In genomic region chr10:33365871-33366411, GRCh38 we compare ENCODE assay signal across 1 cellular context.
TF ChIP-seq lines count a peak whose summit lies in the region.

No MANE protein-coding gene starts in this region.

TF ChIP-seq in HEK293, 187 proteins besides CTCF, POLR2A, EP300 and RAD21 (continued from another document):
- TF ChIP-seq PRDM6 (tag by site-specific recombination; IDR thresholded peaks at IDR 0.05) (no peak), KLF1 (tag by site-specific recombination; IDR thresholded peaks at IDR 0.05) (no peak), KLF10 (tag by site-specific recombination; IDR thresholded peaks at IDR 0.05) (no peak), ZNF785 (tag by site-specific recombination; IDR thresholded peaks at IDR 0.05) (no peak), SETDB1 (IDR thresholded peaks at IDR 0.05; ENCODE audit: insufficient read length, low read length) (peak; percentile 96), ZNF626 (tag by site-specific recombination; IDR thresholded peaks at IDR 0.05) (0 out of 2 replicates have a peak, but pooled peaks have one; percentile 11), ZNF394 (tag by site-specific recombination; IDR thresholded peaks at IDR 0.05; ENCODE audit: borderline replicate concordance) (no peak), ZNF670 (tag by site-specific recombination; IDR thresholded peaks at IDR 0.05; ENCODE audit: low read depth) (no peak), GLI2 (tag by site-specific recombination; IDR thresholded peaks at IDR 0.05; ENCODE audit: borderline replicate concordance, low read depth) (no peak), ZNF558 (tag by site-specific recombination; IDR thresholded peaks at IDR 0.05) (no peak), ZNF549 (tag by site-specific recombination; IDR thresholded peaks at IDR 0.05) (peak; percentile 46; the same call in 1 of the 2 replicates), KLF7 (tag by site-specific recombination; IDR thresholded peaks at IDR 0.05; ENCODE audit: borderline replicate concordance) (no peak), ZFP41 (tag by site-specific recombination; IDR thresholded peaks at IDR 0.05; ENCODE audit: borderline replicate concordance) (no peak), GLIS2 (tag by site-specific recombination; IDR thresholded peaks at IDR 0.05) (no peak), ZNF169 (tag by site-specific recombination; IDR thresholded peaks at IDR 0.05) (no peak), ZNF548 (tag by site-specific recombination; IDR thresholded peaks at IDR 0.05) (no peak), ZNF274 (IDR thresholded peaks at IDR 0.05; ENCODE audit: low read length) (no peak), ZNF274 (tag by site-specific recombination; IDR thresholded peaks at IDR 0.05; ENCODE audit: borderline replicate concordance) (no peak), MYNN (tag by site-specific recombination; IDR thresholded peaks at IDR 0.05; ENCODE audit: borderline replicate concordance) (no peak), ZNF692 (tag by site-specific recombination; IDR thresholded peaks at IDR 0.05) (0 out of 2 replicates have a peak, but pooled peaks have one; percentile 17), EGR2 (tag by site-specific recombination; IDR thresholded peaks at IDR 0.05; ENCODE audit: low read depth) (no peak), ZNF211 (tag by site-specific recombination; IDR thresholded peaks at IDR 0.05; ENCODE audit: low read depth) (no peak), ZNF112 (tag by site-specific recombination; IDR thresholded peaks at IDR 0.05) (no peak)
- TF ChIP-seq, protein P1, sequence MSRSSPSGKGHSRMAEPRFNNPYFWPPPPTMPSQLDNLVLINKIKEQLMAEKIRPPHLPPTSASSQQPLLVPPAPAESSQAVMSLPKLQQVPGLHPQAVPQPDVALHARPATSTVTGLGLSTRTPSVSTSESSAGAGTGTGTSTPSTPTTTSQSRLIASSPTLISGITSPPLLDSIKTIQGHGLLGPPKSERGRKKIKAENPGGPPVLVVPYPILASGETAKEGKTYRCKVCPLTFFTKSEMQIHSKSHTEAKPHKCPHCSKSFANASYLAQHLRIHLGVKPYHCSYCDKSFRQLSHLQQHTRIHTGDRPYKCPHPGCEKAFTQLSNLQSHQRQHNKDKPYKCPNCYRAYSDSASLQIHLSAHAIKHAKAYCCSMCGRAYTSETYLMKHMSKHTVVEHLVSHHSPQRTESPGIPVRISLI (tag by site-specific recombination; IDR thresholded peaks at IDR 0.05): no peak
- TF ChIP-seq, protein P2, sequence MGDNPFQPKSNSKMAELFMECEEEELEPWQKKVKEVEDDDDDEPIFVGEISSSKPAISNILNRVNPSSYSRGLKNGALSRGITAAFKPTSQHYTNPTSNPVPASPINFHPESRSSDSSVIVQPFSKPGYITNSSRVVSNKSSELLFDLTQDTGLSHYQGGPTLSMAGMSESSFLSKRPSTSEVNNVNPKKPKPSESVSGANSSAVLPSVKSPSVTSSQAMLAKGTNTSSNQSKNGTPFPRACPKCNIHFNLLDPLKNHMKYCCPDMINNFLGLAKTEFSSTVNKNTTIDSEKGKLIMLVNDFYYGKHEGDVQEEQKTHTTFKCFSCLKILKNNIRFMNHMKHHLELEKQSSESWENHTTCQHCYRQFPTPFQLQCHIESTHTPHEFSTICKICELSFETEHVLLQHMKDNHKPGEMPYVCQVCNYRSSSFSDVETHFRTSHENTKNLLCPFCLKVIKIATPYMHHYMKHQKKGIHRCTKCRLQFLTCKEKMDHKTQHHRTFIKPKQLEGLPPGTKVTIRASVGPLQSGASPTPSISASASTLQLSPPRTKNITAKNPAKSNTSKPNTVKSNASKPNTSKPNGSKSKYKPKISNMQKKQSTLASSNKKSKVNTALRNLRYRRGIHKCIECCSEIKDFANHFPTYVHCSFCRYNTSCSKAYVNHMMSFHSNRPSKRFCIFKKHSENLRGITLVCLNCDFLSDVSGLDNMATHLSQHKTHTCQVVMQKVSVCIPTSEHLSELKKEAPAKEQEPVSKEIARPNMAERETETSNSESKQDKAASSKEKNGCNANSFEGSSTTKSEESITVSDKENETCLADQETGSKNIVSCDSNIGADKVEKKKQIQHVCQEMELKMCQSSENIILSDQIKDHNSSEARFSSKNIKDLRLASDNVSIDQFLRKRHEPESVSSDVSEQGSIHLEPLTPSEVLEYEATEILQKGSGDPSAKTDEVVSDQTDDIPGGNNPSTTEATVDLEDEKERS (tag by site-specific recombination; IDR thresholded peaks at IDR 0.05): no peak
- TF ChIP-seq, protein P3, sequence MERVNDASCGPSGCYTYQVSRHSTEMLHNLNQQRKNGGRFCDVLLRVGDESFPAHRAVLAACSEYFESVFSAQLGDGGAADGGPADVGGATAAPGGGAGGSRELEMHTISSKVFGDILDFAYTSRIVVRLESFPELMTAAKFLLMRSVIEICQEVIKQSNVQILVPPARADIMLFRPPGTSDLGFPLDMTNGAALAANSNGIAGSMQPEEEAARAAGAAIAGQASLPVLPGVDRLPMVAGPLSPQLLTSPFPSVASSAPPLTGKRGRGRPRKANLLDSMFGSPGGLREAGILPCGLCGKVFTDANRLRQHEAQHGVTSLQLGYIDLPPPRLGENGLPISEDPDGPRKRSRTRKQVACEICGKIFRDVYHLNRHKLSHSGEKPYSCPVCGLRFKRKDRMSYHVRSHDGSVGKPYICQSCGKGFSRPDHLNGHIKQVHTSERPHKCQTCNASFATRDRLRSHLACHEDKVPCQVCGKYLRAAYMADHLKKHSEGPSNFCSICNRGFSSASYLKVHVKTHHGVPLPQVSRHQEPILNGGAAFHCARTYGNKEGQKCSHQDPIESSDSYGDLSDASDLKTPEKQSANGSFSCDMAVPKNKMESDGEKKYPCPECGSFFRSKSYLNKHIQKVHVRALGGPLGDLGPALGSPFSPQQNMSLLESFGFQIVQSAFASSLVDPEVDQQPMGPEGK (tag by site-specific recombination; IDR thresholded peaks at IDR 0.05): no peak
- TF ChIP-seq, protein P4, sequence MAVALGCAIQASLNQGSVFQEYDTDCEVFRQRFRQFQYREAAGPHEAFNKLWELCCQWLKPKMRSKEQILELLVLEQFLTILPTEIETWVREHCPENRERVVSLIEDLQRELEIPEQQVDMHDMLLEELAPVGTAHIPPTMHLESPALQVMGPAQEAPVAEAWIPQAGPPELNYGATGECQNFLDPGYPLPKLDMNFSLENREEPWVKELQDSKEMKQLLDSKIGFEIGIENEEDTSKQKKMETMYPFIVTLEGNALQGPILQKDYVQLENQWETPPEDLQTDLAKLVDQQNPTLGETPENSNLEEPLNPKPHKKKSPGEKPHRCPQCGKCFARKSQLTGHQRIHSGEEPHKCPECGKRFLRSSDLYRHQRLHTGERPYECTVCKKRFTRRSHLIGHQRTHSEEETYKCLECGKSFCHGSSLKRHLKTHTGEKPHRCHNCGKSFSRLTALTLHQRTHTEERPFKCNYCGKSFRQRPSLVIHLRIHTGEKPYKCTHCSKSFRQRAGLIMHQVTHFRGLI (tag by site-specific recombination; IDR thresholded peaks at IDR 0.05): no peak
- TF ChIP-seq, protein P5, sequence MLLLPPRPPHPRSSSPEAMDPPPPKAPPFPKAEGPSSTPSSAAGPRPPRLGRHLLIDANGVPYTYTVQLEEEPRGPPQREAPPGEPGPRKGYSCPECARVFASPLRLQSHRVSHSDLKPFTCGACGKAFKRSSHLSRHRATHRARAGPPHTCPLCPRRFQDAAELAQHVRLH (tag by site-specific recombination; IDR thresholded peaks at IDR 0.05): no peak
